ENCODE assay signal across 8 cellular contexts in genomic region chr2:176653856-176654443, GRCh38.
DNase-seq lines count a peak whose midpoint lies in the region; ATAC-seq, FAIRE-seq and TF ChIP-seq lines count a peak whose summit lies in the region.

No MANE protein-coding gene starts in this region.

- POLR2A ChIA-PET in HepG2 (lab: Yijun Ruan, JAX), result no interaction called here

- no peak overlapping the region for H3K27ac ChIP-seq in Peyer's patch
- no peak overlapping the region for H3K27ac ChIP-seq in HepG2 (ENCODE audit: extremely low read length, insufficient read depth, low read length)

- H3K4me3 ChIP-seq in Peyer's patch, result no peak overlapping the region
- no peak overlapping the region for H3K4me3 ChIP-seq in HepG2 (replicated peaks in 1 of 3; ENCODE audit: insufficient read depth in 1 of 3, low read depth in 2 of 3, low read length in 3 of 3)

- no peak for TF ChIP-seq POLR2A in Peyer's patch (IDR thresholded peaks at IDR 0.05)
- no peak for TF ChIP-seq POLR2A in HepG2 (IDR thresholded peaks at IDR 0.05; ENCODE audit: insufficient read depth in 1 of 2, low read depth in 2 of 2, low read length in 2 of 2)

- H2AFZ ChIP-seq in HepG2 (ENCODE audit: low read length), result no peak overlapping the region

- H3K9me3 ChIP-seq in Peyer's patch (no peaks in the 10 kb centered on the region), HepG2 (ENCODE audit: low read length) (no peaks in the 10 kb centered on the region)

- no peaks in the 10 kb centered on the region for H3K79me2 ChIP-seq in HepG2 (ENCODE audit: insufficient read depth, low read length)

- H4K20me1 ChIP-seq in HepG2 (ENCODE audit: insufficient read depth, low read length), result no peaks in the 10 kb centered on the region

- H3K4me2 ChIP-seq in HepG2 (ENCODE audit: low read depth, low read length), result no peak overlapping the region

- TF ChIP-seq RAD21 in Ishikawa (IDR thresholded peaks at IDR 0.05; ENCODE audit: low read depth), result peak; percentile 54
- 0 out of 2 replicates have a peak, but pooled peaks have one; percentile 22 for TF ChIP-seq RAD21 in HepG2 (CRISPR knock-in tag; IDR thresholded peaks at IDR 0.05)

- BruUV-seq in HepG2 (replicated peaks; lab: Mats Ljungman, UMichigan), result no TSS peak

- FAIRE-seq in HepG2 (lab: Jason Lieb, UNC), result no peak

- TF ChIP-seq EP300 in Ishikawa (IDR thresholded peaks at IDR 0.05; ENCODE audit: borderline replicate concordance) (no peak), HepG2 (IDR thresholded peaks at IDR 0.05; ENCODE audit: low read depth in 2 of 2, low read length in 2 of 2) (no peak), HepG2 (CRISPR knock-in tag; IDR thresholded peaks at IDR 0.05; ENCODE audit: borderline replicate concordance) (no peak)

- DNase-seq in NCI-H446 (lab: John Stamatoyannopoulos, UW) (peak; percentile 5 to 68), NCI-H446 treated with DMSO at 0.1 percent for 48 hours (lab: John Stamatoyannopoulos, UW) (no peak), Peyer's patch (peak; percentile 20 to 73 (median 49)), cerebellar cortex (ENCODE audit: low spot score) (peak; percentile 55), HepG2 (ENCODE audit: low spot score) (peak; percentile 57), superior temporal gyrus (ENCODE audit: extremely low spot score) (peak; percentile 76)

- ATAC-seq in GM21529 (IDR thresholded peaks at IDR 0.05; ENCODE audit: unreplicated experiment) (peak; percentile 93), HepG2 (peak; percentile 94)

- 12% methylated on average over 10 of the region's 10 CpGs for WGBS in HepG2 (ENCODE audit: low lambda C conversion rate)

- TF ChIP-seq CTCF in Peyer's patch (IDR thresholded peaks at IDR 0.05) (peak in 4 of 6 experiments; percentile 50 to 70 (median 62)), HepG2 (CRISPR knock-in tag; IDR thresholded peaks at IDR 0.05) (peak; percentile 52)

- in situ Hi-C loops in HepG2 (cut with HindIII; ENCODE audit: extremely low pct_ligation_motif_present, low pct_unique_long_range_greater_than_20kb), result loop anchor here (25.0 kb wide), 1 partner anchor 967 kb away; no protein-coding TSS in a partner anchor

- CTCF ChIA-PET in HepG2 (lab: Yijun Ruan, JAX; ENCODE audit: low intra/inter-chr PET ratio, low total read pairs), result interaction anchor here (0.9 kb wide), 1 partner anchor 527 kb away, joined by 9 read pairs; no protein-coding TSS in a partner anchor

- H3K27me3 ChIP-seq in Peyer's patch (no peaks in the 10 kb centered on the region), HepG2 (ENCODE audit: control insufficient read depth in 1 of 2, insufficient read depth in 2 of 2, low read length in 2 of 2) (peaks cover 0 to 13% of the 10 kb centered on the region in 2 experiments; a peak in 2 of 5 replicates)

- H3K4me1 ChIP-seq in Peyer's patch (peaks cover 0 to 4% (median 0%) of the 10 kb centered on the region in 4 donors), HepG2 (ENCODE audit: insufficient read depth, low read length) (no peaks in the 10 kb centered on the region)

- H3K36me3 ChIP-seq in Peyer's patch (no peaks in the 10 kb centered on the region), HepG2 (replicated peaks in 1 of 2; ENCODE audit: control insufficient read depth in 1 of 2, insufficient read depth in 2 of 2, low read length in 2 of 2) (no peaks in the 10 kb centered on the region)

- intact Hi-C loops in HepG2 (cut with micrococcal nuclease; ENCODE audit: unreplicated experiment), result loop anchor here (10.0 kb wide), 1 partner anchor 161 kb away; no protein-coding TSS in a partner anchor

- no peak overlapping the region for H3K9ac ChIP-seq in HepG2 (ENCODE audit: insufficient read depth, low read depth, low read length)

TF ChIP-seq in Ishikawa, 13 proteins besides CTCF, POLR2A, EP300 and RAD21:
- TF ChIP-seq TAF1 (IDR thresholded peaks at IDR 0.05; ENCODE audit: low read depth) (no peak), CREB1 (IDR thresholded peaks at IDR 0.05; ENCODE audit: low read depth) (no peak), TCF12 (IDR thresholded peaks at IDR 0.05; ENCODE audit: low read depth) (no peak), REST (IDR thresholded peaks at IDR 0.05; ENCODE audit: low read depth) (no peak), EGR1 (IDR thresholded peaks at IDR 0.05) (no peak), NFIC (IDR thresholded peaks at IDR 0.05) (no peak), USF1 (IDR thresholded peaks at IDR 0.05) (no peak), TEAD4 (IDR thresholded peaks at IDR 0.05) (no peak)
TF ChIP-seq in Ishikawa: peak in this region for 0.

TF ChIP-seq in HepG2, 621 proteins besides CTCF, POLR2A, EP300 and RAD21:
- TF ChIP-seq SALL1 (CRISPR knock-in tag; IDR thresholded peaks at IDR 0.05) (0 out of 2 replicates have a peak, but pooled peaks have one; percentile 12), HOXA5 (CRISPR knock-in tag; IDR thresholded peaks at IDR 0.05) (no peak), XRCC5 (optimal IDR thresholded peaks at IDR 0.05; ENCODE audit: low read length) (peak; percentile 61), ZNF7 (CRISPR knock-in tag; IDR thresholded peaks at IDR 0.05) (0 out of 2 replicates have a peak, but pooled peaks have one; percentile 18), POGZ (CRISPR knock-in tag; IDR thresholded peaks at IDR 0.05) (no peak), ZNF263 (CRISPR knock-in tag; IDR thresholded peaks at IDR 0.05) (peak; percentile 49), DPF2 (CRISPR knock-in tag; IDR thresholded peaks at IDR 0.05; ENCODE audit: borderline replicate concordance, low read depth) (no peak), ARID3A (IDR thresholded peaks at IDR 0.05; ENCODE audit: low read depth, low read length) (0 out of 2 replicates have a peak, but pooled peaks have one; percentile 28), ELF3 (CRISPR knock-in tag; IDR thresholded peaks at IDR 0.05) (peak; percentile 22; the same call in 1 of the 2 replicates), ZNF574 (CRISPR knock-in tag; IDR thresholded peaks at IDR 0.05) (0 out of 2 replicates have a peak, but pooled peaks have one; percentile 21), STAG1 (CRISPR knock-in tag; IDR thresholded peaks at IDR 0.05) (peak; percentile 25; the same call in 1 of the 2 replicates), GABPB1 (CRISPR knock-in tag; IDR thresholded peaks at IDR 0.05) (peak; percentile 34; the same call in 1 of the 2 replicates), ZNF281 (CRISPR knock-in tag; IDR thresholded peaks at IDR 0.05; ENCODE audit: borderline replicate concordance) (peak; percentile 89), MTF2 (CRISPR knock-in tag; IDR thresholded peaks at IDR 0.05; ENCODE audit: borderline replicate concordance) (0 out of 2 replicates have a peak, but pooled peaks have one; percentile 35), SMC3 (IDR thresholded peaks at IDR 0.05; ENCODE audit: low read length) (peak; percentile 57)
